Comparison of ENCODE assay signal across 33 cellular contexts in genomic region chr9:131185924-131186323, GRCh38.
"Had no signal": no experiment of that assay in that cellular context is flagged by ENCODE, and none has a peak within 500 bp of the region (broad histone marks: within the 10 kb centered on the region; RNA-seq: fewer than 3 reads in every experiment).

No MANE protein-coding gene starts in this region.

- ATAC-seq: activated naive CD8-positive, alpha-beta T cell treated with anti-CD3 and anti-CD28 coated beads, Interleukin-2, amount 50 U/mL, for 24 hours; activated T-cell treated with anti-CD3 and anti-CD28 coated beads, Interleukin-2, amount 50 U/mL, for 4 hours; PC-3 had no signal

- H3K9me3 Mint-ChIP-seq: activated B cell treated with CpG ODN at 0.5 μM for 24 hours; activated CD4-positive, alpha-beta memory T cell treated with anti-CD3 and anti-CD28 coated beads for 36 hours; activated naive CD4-positive, alpha-beta T cell treated with anti-CD3 and anti-CD28 coated beads, Interleukin-2, amount 10 ng/mL, durations not matched to agents 7 days and 5 days; activated naive CD8-positive, alpha-beta T cell treated with anti-CD3 and anti-CD28 coated beads, Interleukin-2, amount 50 U/mL, for 24 hours; activated T-cell treated with anti-CD3 and anti-CD28 coated beads, Interleukin-2, amount 50 U/mL, for 4 hours; activated T-helper 1 cell treated with anti-CD3 and anti-CD28 coated beads, Interleukin-12 subunit alpha, Interleukin-12 subunit beta, Interleukin-2, Interleukin-4 antibody, amounts not matched to agents 30 ng/mL and 10 ng/mL and 1 ng/mL, durations not matched to agents 14 hours and 24 hours and 36 hours; brain had no signal

- H3K9me3 ChIP-seq: Peyer's patch had no signal

- H3K27me3 ChIP-seq: Peyer's patch had no signal

- DNase-seq: activated B cell treated with CpG ODN at 0.5 μM for 24 hours; activated CD4-positive, alpha-beta memory T cell treated with anti-CD3 and anti-CD28 coated beads for 36 hours; activated CD4-positive, alpha-beta T cell treated with anti-CD3 and anti-CD28 coated beads for 4 hours; activated CD4-positive, alpha-beta T cell treated with anti-CD3 and anti-CD28 coated beads, Interleukin-2, amount 50 U/mL, for 1 hour; activated CD4-positive, CD25-positive, alpha-beta regulatory T cell treated with anti-CD3 and anti-CD28 coated beads, Interleukin-2, amount 50 U/mL, for 72 hours; activated CD8-positive, alpha-beta memory T cell treated with anti-CD3 and anti-CD28 coated beads, Interleukin-2, amount 50 U/mL, for 4 hours; activated naive CD4-positive, alpha-beta T cell treated with anti-CD3 and anti-CD28 coated beads, Interleukin-2, amount 10 ng/mL, durations not matched to agents 7 days and 5 days; activated naive CD8-positive, alpha-beta T cell treated with anti-CD3 and anti-CD28 coated beads, Interleukin-2, amount 50 U/mL, for 24 hours; activated T-cell treated with anti-CD3 and anti-CD28 coated beads for 4 hours; activated T-cell treated with anti-CD3 and anti-CD28 coated beads, Interleukin-2, amount 50 U/mL, for 4 hours; anterior cingulate cortex; central memory CD4-positive, alpha-beta T cell; KG1; MM.1S; MV-4-11; NCI-H1092; NCI-H1436 treated with DMSO at 0.1 percent for 48 hours; NCI-H1694 treated with DMSO at 0.1 percent for 48 hours; NCI-H2029; NCI-H2107; NCI-H2171; NCI-H510A; NCI-H526; NCI-H748 treated with DMSO at 0.1 percent for 48 hours; NK-92 treated with Interleukin-12 subunit alpha and Interleukin-12 subunit beta, amount 100 ng/mL, for 24 hours; PC-3; Peyer's patch; RPMI8226; SW 1271; T1000 had no signal

- H3K4me1 ChIP-seq: Peyer's patch had no signal

- H3K27ac Mint-ChIP-seq: activated B cell treated with CpG ODN at 0.5 μM for 24 hours; activated CD4-positive, alpha-beta memory T cell treated with anti-CD3 and anti-CD28 coated beads for 36 hours; activated naive CD4-positive, alpha-beta T cell treated with anti-CD3 and anti-CD28 coated beads, Interleukin-2, amount 10 ng/mL, durations not matched to agents 7 days and 5 days; activated naive CD8-positive, alpha-beta T cell; activated naive CD8-positive, alpha-beta T cell treated with anti-CD3 and anti-CD28 coated beads, Interleukin-2, amount 50 U/mL, for 24 hours; activated T-helper 1 cell treated with anti-CD3 and anti-CD28 coated beads, Interleukin-12 subunit alpha, Interleukin-12 subunit beta, Interleukin-2, Interleukin-4 antibody, amounts not matched to agents 30 ng/mL and 10 ng/mL and 1 ng/mL, durations not matched to agents 14 hours and 24 hours and 36 hours had no signal

- H3K27me3 Mint-ChIP-seq: activated B cell treated with CpG ODN at 0.5 μM for 24 hours; activated CD4-positive, alpha-beta memory T cell treated with anti-CD3 and anti-CD28 coated beads for 36 hours; activated naive CD4-positive, alpha-beta T cell treated with anti-CD3 and anti-CD28 coated beads, Interleukin-2, amount 10 ng/mL, durations not matched to agents 7 days and 5 days; activated naive CD8-positive, alpha-beta T cell; activated naive CD8-positive, alpha-beta T cell treated with anti-CD3 and anti-CD28 coated beads, Interleukin-2, amount 50 U/mL, for 24 hours; brain had no signal

- H3K4me3 ChIP-seq: Peyer's patch had no signal

- H3K4me1 Mint-ChIP-seq: activated naive CD4-positive, alpha-beta T cell treated with anti-CD3 and anti-CD28 coated beads, Interleukin-2, amount 10 ng/mL, durations not matched to agents 7 days and 5 days; brain had no signal

- H3K27ac ChIP-seq: Peyer's patch had no signal

- H3K4me3 Mint-ChIP-seq: activated B cell treated with CpG ODN at 0.5 μM for 24 hours; activated CD4-positive, alpha-beta memory T cell treated with anti-CD3 and anti-CD28 coated beads for 36 hours; activated naive CD4-positive, alpha-beta T cell treated with anti-CD3 and anti-CD28 coated beads, Interleukin-2, amount 10 ng/mL, durations not matched to agents 7 days and 5 days; activated naive CD8-positive, alpha-beta T cell; activated naive CD8-positive, alpha-beta T cell treated with anti-CD3 and anti-CD28 coated beads, Interleukin-2, amount 50 U/mL, for 24 hours; activated T-cell treated with anti-CD3 and anti-CD28 coated beads, Interleukin-2, amount 50 U/mL, for 4 hours; activated T-helper 1 cell treated with anti-CD3 and anti-CD28 coated beads, Interleukin-12 subunit alpha, Interleukin-12 subunit beta, Interleukin-2, Interleukin-4 antibody, amounts not matched to agents 30 ng/mL and 10 ng/mL and 1 ng/mL, durations not matched to agents 14 hours and 24 hours and 36 hours; brain had no signal
